In genomic region chr3:152198655-152199054, GRCh38 we compare ENCODE assay signal across 11 cellular contexts.
A peak's percentile ranks its signal among the peaks of the same experiment; 100 is the strongest.
DNase-seq lines count a peak whose midpoint lies in the region; ATAC-seq and TF ChIP-seq lines count a peak whose summit lies in the region.
"Had no signal": no experiment of that assay in that cellular context is flagged by ENCODE, and none has a peak within 500 bp of the region (broad histone marks: within the 10 kb centered on the region; RNA-seq: fewer than 3 reads in every experiment).

No MANE protein-coding gene starts in this region.

- dilution Hi-C loops in IMR-90 (cut with HindIII; ENCODE audit: low sequenced_read_pairs, unreplicated experiment), result no loop called here

- intact Hi-C loops in IMR-90 (cut with micrococcal nuclease), result no loop called here

- H3K4me3 Mint-ChIP-seq in activated naive CD8-positive, alpha-beta T cell, result peak overlapping the region; percentile 78
- peak overlapping the region; percentile 86 for H3K4me3 Mint-ChIP-seq in natural killer cell treated with Interleukin-12 subunit alpha and Interleukin-12 subunit beta and Interleukin-15 and Interleukin-18, amount 100 ng/mL, for 72 hours

- POLR2A ChIA-PET in IMR-90 (lab: Charles Lee; ENCODE audit: unreplicated experiment), result no interaction called here

- no peak overlapping the region for H4K5ac ChIP-seq in IMR-90 (ENCODE audit: low read depth, low read length)

- H3K9ac ChIP-seq in IMR-90 (ENCODE audit: low read depth, low read length), result no peak overlapping the region

- peaks cover 60% of the 10 kb centered on the region for H3K4me1 ChIP-seq in ACC112 (ENCODE audit: control insufficient read depth, insufficient read depth, low read length, unreplicated experiment)
- peaks cover 4% of the 10 kb centered on the region; the same call in 1 of the 2 replicates for H3K4me1 ChIP-seq in IMR-90 (ENCODE audit: control insufficient read depth, insufficient read depth, low read length)

- H3K27me3 ChIP-seq in ACC112 (ENCODE audit: insufficient read depth, low read length), result no peaks in the 10 kb centered on the region
- no peaks in the 10 kb centered on the region for H3K27me3 ChIP-seq in IMR-90 (ENCODE audit: control insufficient read depth, insufficient read depth, low read length)

- no peaks in the 10 kb centered on the region; a peak in 1 of 4 replicates for H3K79me1 ChIP-seq in IMR-90 (ENCODE audit: low read depth in 1 of 2, low read length in 2 of 2)

- no peak for TF ChIP-seq CTCF in IMR-90 (conservative IDR thresholded peaks at IDR 0.05; ENCODE audit: low read depth, low read length)

- H3K4me2 ChIP-seq in IMR-90 (ENCODE audit: low read depth, low read length), result no peak overlapping the region

- H3K36me3 ChIP-seq in ACC112 (ENCODE audit: insufficient read depth, low read length), result no peaks in the 10 kb centered on the region
- no peaks in the 10 kb centered on the region for H3K36me3 ChIP-seq in IMR-90 (ENCODE audit: control insufficient read depth, insufficient read depth, low read length)

- TF ChIP-seq POLR2A in IMR-90 (IDR thresholded peaks at IDR 0.05; ENCODE audit: low read depth, low read length), result no peak

- CTCF ChIA-PET in IMR-90 (lab: Yijun Ruan, JAX), result interaction anchor here (0.7 kb wide), 1 partner anchor 36 kb away, joined by 4 read pairs; no protein-coding TSS in a partner anchor

- BruUV-seq in IMR-90 (replicated peaks; lab: Mats Ljungman, UMichigan), result no TSS peak

- H2BK20ac ChIP-seq in IMR-90 (ENCODE audit: low read depth, low read length), result no peak overlapping the region

- H3K79me2 ChIP-seq in ACC112 (ENCODE audit: control insufficient read depth, insufficient read depth, low read length, unreplicated experiment), result no peaks in the 10 kb centered on the region

- H3K9me3 Mint-ChIP-seq in activated naive CD8-positive, alpha-beta T cell (ENCODE audit: low read depth), result no peaks in the 10 kb centered on the region
- no peaks in the 10 kb centered on the region for H3K9me3 Mint-ChIP-seq in natural killer cell treated with Interleukin-12 subunit alpha and Interleukin-12 subunit beta and Interleukin-15 and Interleukin-18, amount 100 ng/mL, for 72 hours

- no peak overlapping the region for H2BK5ac ChIP-seq in IMR-90 (ENCODE audit: low read depth, low read length, poor library complexity, severe bottlenecking)

- no peak overlapping the region for H3K56ac ChIP-seq in IMR-90 (ENCODE audit: extremely low read depth, insufficient read depth, low read length)

- H3K23ac ChIP-seq in IMR-90 (ENCODE audit: low read depth, low read length), result no peak overlapping the region

- no peak overlapping the region for H4K91ac ChIP-seq in IMR-90 (ENCODE audit: insufficient read depth, low read depth, low read length)

- H3K36me3 Mint-ChIP-seq in activated naive CD8-positive, alpha-beta T cell, result peaks cover 2% of the 10 kb centered on the region
- H3K36me3 Mint-ChIP-seq in natural killer cell treated with Interleukin-12 subunit alpha and Interleukin-12 subunit beta and Interleukin-15 and Interleukin-18, amount 100 ng/mL, for 72 hours, result no peaks in the 10 kb centered on the region

- no peaks in the 10 kb centered on the region for H3K27me3 Mint-ChIP-seq in activated naive CD8-positive, alpha-beta T cell
- no peaks in the 10 kb centered on the region for H3K27me3 Mint-ChIP-seq in natural killer cell treated with Interleukin-12 subunit alpha and Interleukin-12 subunit beta and Interleukin-15 and Interleukin-18, amount 100 ng/mL, for 72 hours

- H2BK120ac ChIP-seq in IMR-90 (ENCODE audit: low read depth, low read length), result no peak overlapping the region

- in situ Hi-C loops in IMR-90 (cut with MboI; ENCODE audit: low sequenced_read_pairs), result no loop called here

- 0 out of 2 replicates have a peak overlapping the region, but pooled peaks have one; percentile 56 for H2AK5ac ChIP-seq in IMR-90 (ENCODE audit: low read depth, low read length)

- H4K8ac ChIP-seq in IMR-90 (ENCODE audit: low read depth in 2 of 2, low read length in 2 of 2), result no peak overlapping the region

- H2AFZ ChIP-seq in ACC112 (ENCODE audit: low read length, unreplicated experiment), result peak overlapping the region; percentile 98
- no peak overlapping the region for H2AFZ ChIP-seq in IMR-90 (replicated peaks; ENCODE audit: low read length, poor library complexity)

- no peaks in the 10 kb centered on the region for H3K9me3 ChIP-seq in IMR-90 (ENCODE audit: control insufficient read depth, insufficient read depth, low read length)

- H3K4me3 ChIP-seq in ACC112 (ENCODE audit: low read depth, low read length), result no peak overlapping the region
- no peak overlapping the region for H3K4me3 ChIP-seq in IMR-90 (ENCODE audit: insufficient read depth, low read depth, low read length)

- no peak overlapping the region; the same call in 1 of the 2 replicates for H3K18ac ChIP-seq in IMR-90 (ENCODE audit: low read depth, low read length)

- no peak overlapping the region for H3K4ac ChIP-seq in IMR-90 (ENCODE audit: low read depth, low read length)

- no peak overlapping the region for H3K14ac ChIP-seq in IMR-90 (replicated peaks; ENCODE audit: low read depth, low read length)

- no peaks in the 10 kb centered on the region for H3K9me1 ChIP-seq in IMR-90 (ENCODE audit: insufficient read depth, low read length)

- H4K20me1 ChIP-seq in IMR-90 (ENCODE audit: insufficient read depth, low read length), result no peaks in the 10 kb centered on the region

- ATAC-seq in IMR-90 (ENCODE audit: low read depth), result no peak
- no peak for ATAC-seq in natural killer cell treated with Interleukin-12 subunit alpha and Interleukin-12 subunit beta and Interleukin-15 and Interleukin-18, amount 100 ng/mL, for 72 hours
- no peak for ATAC-seq in HG03135 (IDR thresholded peaks at IDR 0.05; ENCODE audit: unreplicated experiment)
- ATAC-seq in HG02588 (IDR thresholded peaks at IDR 0.05; ENCODE audit: unreplicated experiment), result no peak

- no CpG with 5 or more reads among the region's 1 CpG for WGBS in IMR-90 (ENCODE audit: extremely low coverage in 2 of 2, insufficient read length in 1 of 2), 2 experiments

- H3K4me1 Mint-ChIP-seq in activated naive CD8-positive, alpha-beta T cell (ENCODE audit: low read depth), result peaks cover 81% of the 10 kb centered on the region
- peaks cover 60 to 85% of the 10 kb centered on the region in 2 donors for H3K4me1 Mint-ChIP-seq in natural killer cell treated with Interleukin-12 subunit alpha and Interleukin-12 subunit beta and Interleukin-15 and Interleukin-18, amount 100 ng/mL, for 72 hours (ENCODE audit: low read depth in 2 of 2)

- H3K27ac Mint-ChIP-seq in activated naive CD8-positive, alpha-beta T cell, result peak overlapping the region; percentile 93
- H3K27ac Mint-ChIP-seq in natural killer cell treated with Interleukin-12 subunit alpha and Interleukin-12 subunit beta and Interleukin-15 and Interleukin-18, amount 100 ng/mL, for 72 hours, result peak overlapping the region; percentile 94 to 98

- TF ChIP-seq RAD21 in IMR-90 (IDR thresholded peaks at IDR 0.05; ENCODE audit: low read length), result no peak

- no peak overlapping the region for H2AK9ac ChIP-seq in IMR-90 (replicated peaks; ENCODE audit: low read depth, low read length, poor library complexity)

- DNase-seq in IMR-90, result no peak
- DNase-seq in natural killer cell treated with Interleukin-12 subunit alpha and Interleukin-12 subunit beta and Interleukin-15 and Interleukin-18, amount 100 ng/mL, for 72 hours (ENCODE audit: low spot score), result no peak
- DNase-seq in HCEC 1CT, result no peak
- no peak for DNase-seq in NCI-H510A treated with DMSO at 0.1 percent for 48 hours (lab: John Stamatoyannopoulos, UW)
- DNase-seq: activated CD8-positive, alpha-beta memory T cell treated with anti-CD3 and anti-CD28 coated beads, Interleukin-2, amount 50 U/mL, for 48 hours; stimulated activated CD4-positive, alpha-beta T cell treated with anti-CD3 and anti-CD28 coated beads, Interleukin-12 subunit alpha, Interleukin-12 subunit beta, amount 100 ng/mL, for 4 hours; SW 1271 had no signal

- H2BK15ac ChIP-seq in IMR-90 (ENCODE audit: low read depth, low read length), result peak overlapping the region; percentile 38; the same call in 1 of the 3 replicates

- H3K27ac ChIP-seq in ACC112 (ENCODE audit: low read depth, low read length), result 0 out of 2 replicates have a peak overlapping the region, but pooled peaks have one; percentile 3
- no peak overlapping the region for H3K27ac ChIP-seq in IMR-90 (ENCODE audit: insufficient read depth, low read length)

TF ChIP-seq in IMR-90, 13 proteins besides CTCF, POLR2A, EP300 and RAD21:
- TF ChIP-seq NFE2L2 (IDR thresholded peaks at IDR 0.05; ENCODE audit: low read depth, low read length) (no peak), CEBPB (IDR thresholded peaks at IDR 0.05; ENCODE audit: low read depth, low read length) (no peak), RCOR1 (IDR thresholded peaks at IDR 0.05; ENCODE audit: insufficient replicate concordance, low read length) (no peak), ELK1 (IDR thresholded peaks at IDR 0.05; ENCODE audit: borderline replicate concordance, low read depth, low read length) (no peak), RFX5 (IDR thresholded peaks at IDR 0.05; ENCODE audit: low read depth, low read length) (no peak), MXI1 (IDR thresholded peaks at IDR 0.05; ENCODE audit: borderline replicate concordance, low read depth, low read length) (no peak), SMC3 (IDR thresholded peaks at IDR 0.05; ENCODE audit: low read depth, low read length) (no peak), USF2 (IDR thresholded peaks at IDR 0.05; ENCODE audit: low read depth, low read length) (no peak), BHLHE40 (IDR thresholded peaks at IDR 0.05; ENCODE audit: low read depth, low read length) (no peak), FOS (IDR thresholded peaks at IDR 0.05; ENCODE audit: low read depth, low read length) (no peak), CHD1 (IDR thresholded peaks at IDR 0.05; ENCODE audit: low read depth, low read length) (no peak), MAFK (IDR thresholded peaks at IDR 0.05; ENCODE audit: low read depth, low read length) (no peak), MAZ (IDR thresholded peaks at IDR 0.05; ENCODE audit: borderline replicate concordance, low read depth, low read length) (no peak)
